19 cellular contexts compared by ENCODE assay signal in the genomic region with DNA sequence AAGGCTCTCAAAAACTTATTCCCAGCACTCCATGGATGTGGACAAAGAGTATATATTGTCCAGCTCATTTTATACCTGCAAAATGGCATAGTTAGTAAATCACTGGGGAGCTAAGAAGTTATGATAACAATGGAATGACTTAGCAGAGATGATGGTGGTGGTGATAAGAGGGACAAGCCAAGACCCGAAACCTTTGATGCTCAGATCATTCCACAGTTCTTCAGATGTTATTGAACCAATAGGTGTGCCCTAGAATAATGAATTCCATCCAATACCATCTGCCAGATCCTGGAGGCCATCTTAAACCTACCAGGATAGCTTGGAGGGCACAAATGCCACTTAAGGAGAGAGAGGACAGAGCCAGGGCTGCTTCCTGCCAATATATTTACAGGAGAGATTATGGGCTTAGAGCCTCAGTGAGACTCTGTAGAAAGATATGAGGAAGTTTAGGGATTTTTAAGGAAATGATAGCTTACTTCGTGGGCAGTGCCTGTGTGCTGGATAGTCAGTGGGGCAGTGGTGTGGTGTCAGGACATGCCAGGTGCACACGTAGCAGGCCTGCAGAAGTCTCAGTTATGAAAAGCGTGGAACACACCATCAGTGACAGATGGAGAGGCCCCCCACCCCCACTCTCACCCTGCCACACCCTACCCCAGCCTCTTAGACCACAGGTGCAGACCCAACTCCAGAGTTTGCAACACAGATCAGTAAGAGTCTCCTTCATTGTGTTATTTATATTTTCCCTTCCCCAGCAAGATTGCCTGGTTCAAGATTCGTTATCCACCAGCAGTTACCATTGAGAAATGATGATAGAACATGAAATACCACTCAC.
DNase-seq lines count a peak whose midpoint lies in the region; ATAC-seq lines count a peak whose summit lies in the region.
"Had no signal": no experiment of that assay in that cellular context is flagged by ENCODE, and none has a peak within 500 bp of the region (broad histone marks: within the 10 kb centered on the region; RNA-seq: fewer than 3 reads in every experiment).

No MANE protein-coding gene starts in this region.

- H3K9me3 ChIP-seq in naive thymus-derived CD4-positive, alpha-beta T cell (ENCODE audit: control insufficient read depth in 2 of 3, low read length in 3 of 3) = no peaks in the 10 kb centered on the region

- H3K4me1 ChIP-seq in naive thymus-derived CD4-positive, alpha-beta T cell (ENCODE audit: control insufficient read depth in 2 of 2, insufficient read depth in 2 of 2, low read length in 2 of 2) = peaks cover 48 to 67% of the 10 kb centered on the region in 2 donors

- H3K4me3 ChIP-seq in naive thymus-derived CD4-positive, alpha-beta T cell (ENCODE audit: low read length) = no peak overlapping the region

- intact Hi-C loops in naive thymus-derived CD4-positive, alpha-beta T cell (cut with micrococcal nuclease) = loop anchor here (1.0 to 10.0 kb wide), 12 partner anchors 10 to 653 kb away; a partner anchor contains a TSS

- no peaks in the 10 kb centered on the region for H3K27me3 ChIP-seq in naive thymus-derived CD4-positive, alpha-beta T cell (ENCODE audit: control insufficient read depth in 2 of 2, insufficient read depth in 2 of 2, low read length in 2 of 2)

- DNase-seq in activated CD4-positive, alpha-beta T cell treated with anti-CD3 and anti-CD28 coated beads, Interleukin-2, amount 10 ng/mL, durations not matched to agents 7 days and 5 days = no peak
- DNase-seq in activated CD4-positive, alpha-beta T cell treated with anti-CD3 and anti-CD28 coated beads, Interleukin-2, amount 50 U/mL, for 4 hours = no peak
- DNase-seq in LoVo (ENCODE audit: low spot score) (peak; percentile 53), UCSD-AML1 (lab: John Stamatoyannopoulos, UW; ENCODE audit: unreplicated experiment) (no peak)
- peak in 1 of 9 donors; percentile 4 for DNase-seq in naive thymus-derived CD4-positive, alpha-beta T cell
- DNase-seq: ACHN; activated CD4-positive, CD25-positive, alpha-beta regulatory T cell treated with anti-CD3 and anti-CD28 coated beads, Interleukin-2, amount 50 U/mL, for 72 hours; EL; erythroblast; glutamatergic neuron; IMR-90; NCI-H1105; NCI-H2171; NCI-H748 treated with DMSO at 0.1 percent for 48 hours; retina had no signal

- peaks cover 12% of the 10 kb centered on the region for H3K9me3 Mint-ChIP-seq in activated CD4-positive, alpha-beta T cell treated with anti-CD3 and anti-CD28 coated beads, Interleukin-2, amount 10 ng/mL, durations not matched to agents 7 days and 5 days
- H3K9me3 Mint-ChIP-seq in activated T-helper 17 cell treated with anti-CD3 and anti-CD28 coated beads, Interleukin-2, amount 50 U/mL, for 72 hours = no peaks in the 10 kb centered on the region
- H3K9me3 Mint-ChIP-seq in naive thymus-derived CD4-positive, alpha-beta T cell = peaks cover 0 to 6% (median 0%) of the 10 kb centered on the region in 11 donors

- no peaks in the 10 kb centered on the region for H3K27me3 Mint-ChIP-seq in activated CD4-positive, alpha-beta T cell treated with anti-CD3 and anti-CD28 coated beads, Interleukin-2, amount 10 ng/mL, durations not matched to agents 7 days and 5 days
- H3K27me3 Mint-ChIP-seq in activated T-helper 17 cell treated with anti-CD3 and anti-CD28 coated beads, Interleukin-2, amount 50 U/mL, for 72 hours = no peaks in the 10 kb centered on the region
- no peaks in the 10 kb centered on the region for H3K27me3 Mint-ChIP-seq in naive thymus-derived CD4-positive, alpha-beta T cell

- no peak overlapping the region for H3K4me3 Mint-ChIP-seq in activated CD4-positive, alpha-beta T cell treated with anti-CD3 and anti-CD28 coated beads, Interleukin-2, amount 10 ng/mL, durations not matched to agents 7 days and 5 days
- H3K4me3 Mint-ChIP-seq in activated T-helper 17 cell treated with anti-CD3 and anti-CD28 coated beads, Interleukin-2, amount 50 U/mL, for 72 hours = peak overlapping the region; percentile 70
- peak overlapping the region; percentile 12 to 89 (median 80) for H3K4me3 Mint-ChIP-seq in naive thymus-derived CD4-positive, alpha-beta T cell

- H3K36me3 ChIP-seq in naive thymus-derived CD4-positive, alpha-beta T cell (ENCODE audit: control insufficient read depth in 2 of 3, insufficient read depth in 3 of 3, low read length in 3 of 3) = no peaks in the 10 kb centered on the region

- POLR2A ChIA-PET in activated CD4-positive, alpha-beta T cell treated with anti-CD3 and anti-CD28 coated beads, Interleukin-2, amount 10 ng/mL, durations not matched to agents 7 days and 5 days (lab: Charles Lee) = no interaction called here
- POLR2A ChIA-PET in naive thymus-derived CD4-positive, alpha-beta T cell (lab: Charles Lee) = interaction anchor here (0.6 to 3.1 kb wide), 9 partner anchors 8 to 210 kb away, joined by 3 to 21 read pairs (median 3); a partner anchor contains a TSS

- peak overlapping the region; percentile 98 for H3K27ac Mint-ChIP-seq in activated CD4-positive, alpha-beta T cell treated with anti-CD3 and anti-CD28 coated beads, Interleukin-2, amount 10 ng/mL, durations not matched to agents 7 days and 5 days
- peak overlapping the region; percentile 75 for H3K27ac Mint-ChIP-seq in activated T-helper 17 cell treated with anti-CD3 and anti-CD28 coated beads, Interleukin-2, amount 50 U/mL, for 72 hours
- H3K27ac Mint-ChIP-seq in naive thymus-derived CD4-positive, alpha-beta T cell = peak overlapping the region; percentile 1 to 97 (median 65)

- no peak overlapping the region for H3K27ac ChIP-seq in naive thymus-derived CD4-positive, alpha-beta T cell (ENCODE audit: low read depth, low read length)
- H3K27ac ChIP-seq: RWPE1 had no signal

- H3K36me3 Mint-ChIP-seq in activated CD4-positive, alpha-beta T cell treated with anti-CD3 and anti-CD28 coated beads, Interleukin-2, amount 10 ng/mL, durations not matched to agents 7 days and 5 days (ENCODE audit: low read depth) = peaks cover 21% of the 10 kb centered on the region
- H3K36me3 Mint-ChIP-seq in activated T-helper 17 cell treated with anti-CD3 and anti-CD28 coated beads, Interleukin-2, amount 50 U/mL, for 72 hours (ENCODE audit: low read depth) = no peaks in the 10 kb centered on the region
- H3K36me3 Mint-ChIP-seq in naive thymus-derived CD4-positive, alpha-beta T cell = peaks cover 0 to 35% (median 0%) of the 10 kb centered on the region in 5 donors

- H3K4me1 Mint-ChIP-seq in activated CD4-positive, alpha-beta T cell treated with anti-CD3 and anti-CD28 coated beads, Interleukin-2, amount 10 ng/mL, durations not matched to agents 7 days and 5 days = peaks cover 79% of the 10 kb centered on the region
- peaks cover 76% of the 10 kb centered on the region for H3K4me1 Mint-ChIP-seq in activated T-helper 17 cell treated with anti-CD3 and anti-CD28 coated beads, Interleukin-2, amount 50 U/mL, for 72 hours
- H3K4me1 Mint-ChIP-seq in naive thymus-derived CD4-positive, alpha-beta T cell = peaks cover 40 to 77% (median 69%) of the 10 kb centered on the region in 7 donors

- CTCF ChIA-PET in activated CD4-positive, alpha-beta T cell treated with anti-CD3 and anti-CD28 coated beads, Interleukin-2, amount 10 ng/mL, durations not matched to agents 7 days and 5 days (lab: Charles Lee) = interaction anchor here (0.6 to 1.5 kb wide), 4 partner anchors 10 to 127 kb away, joined by 3 to 4 read pairs (median 4); no protein-coding TSS in a partner anchor
- CTCF ChIA-PET in naive thymus-derived CD4-positive, alpha-beta T cell (lab: Charles Lee) = interaction anchor here (0.7 to 1.2 kb wide), 3 partner anchors 126 to 241 kb away, joined by 3 to 4 read pairs (median 3); no protein-coding TSS in a partner anchor

- ATAC-seq in activated T-helper 17 cell treated with anti-CD3 and anti-CD28 coated beads, Interleukin-2, amount 50 U/mL, for 72 hours (replicated peaks) = peak; percentile 20
- no peak for ATAC-seq in naive thymus-derived CD4-positive, alpha-beta T cell
- ATAC-seq in HG02763 (IDR thresholded peaks at IDR 0.05; ENCODE audit: unreplicated experiment) (no peak), GM21717 (IDR thresholded peaks at IDR 0.05; ENCODE audit: unreplicated experiment) (no peak)
